13 cellular contexts compared by ENCODE assay signal in the genomic region with DNA sequence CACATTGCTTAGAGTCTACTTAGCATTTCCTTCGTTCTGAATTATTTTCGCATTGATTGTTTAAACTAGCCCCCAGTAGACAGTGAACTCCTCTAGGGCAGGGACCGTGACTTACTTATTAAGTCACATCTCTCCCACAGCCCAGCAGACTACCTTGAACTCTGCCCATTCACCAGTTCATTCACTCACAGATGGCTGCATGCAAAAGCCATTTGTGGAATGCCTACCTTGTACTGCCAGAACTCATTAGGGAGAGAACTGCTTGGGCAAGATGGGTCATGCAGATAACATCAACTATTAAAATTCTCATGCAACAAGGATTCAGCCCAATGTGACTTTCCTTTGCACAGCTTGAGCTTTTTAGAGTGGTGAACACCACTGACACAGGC.
DNase-seq lines count a peak whose midpoint lies in the region; ATAC-seq and TF ChIP-seq lines count a peak whose summit lies in the region.
"Had no signal": no experiment of that assay in that cellular context is flagged by ENCODE, and none has a peak within 500 bp of the region (broad histone marks: within the 10 kb centered on the region; RNA-seq: fewer than 3 reads in every experiment).

No MANE protein-coding gene starts in this region.

- no peak overlapping the region for H3K18ac ChIP-seq in trophoblast cell (ENCODE audit: low read length)

- no TSS peak for BruUV-seq in PC-9 (replicated peaks; lab: Mats Ljungman, UMichigan)

- H3K9me3 Mint-ChIP-seq in natural killer cell treated with Interleukin-12 subunit alpha and Interleukin-12 subunit beta and Interleukin-15 and Interleukin-18, amount 100 ng/mL, for 72 hours, result no peaks in the 10 kb centered on the region

- CTCF ChIA-PET in PC-9 (lab: Charles Lee), result interaction anchor here (0.8 to 1.5 kb wide), 2 partner anchors 12 to 186 kb away, joined by 3 read pairs; no protein-coding TSS in a partner anchor

- H4K12ac ChIP-seq in trophoblast cell (ENCODE audit: low read depth, low read length), result no peak overlapping the region

- no peaks in the 10 kb centered on the region for H4K20me1 ChIP-seq in PC-9 (ENCODE audit: insufficient read depth)

- intact Hi-C loops in PC-9 (cut with micrococcal nuclease; ENCODE audit: unreplicated experiment), result loop anchor here (5.0 kb wide), 1 partner anchor 716 kb away; the partner anchor contains the start of gene SUPT3H
- intact Hi-C loops in ascending aorta (cut with DNase I), result no loop called here

- H2AFZ ChIP-seq in PC-9 (no peak overlapping the region), trophoblast cell (ENCODE audit: insufficient read depth, low read length, poor library complexity) (no peak overlapping the region)

- H3K4me1 ChIP-seq in PC-9 (replicated peaks; ENCODE audit: insufficient read depth) (peaks cover 22% of the 10 kb centered on the region), trophoblast cell (ENCODE audit: control insufficient read depth in 1 of 2, insufficient read depth in 2 of 2, low read length in 2 of 2) (peaks cover 50 to 55% of the 10 kb centered on the region in 2 experiments), ascending aorta (no peaks in the 10 kb centered on the region)

- H3K9me3 ChIP-seq in PC-9 (ENCODE audit: insufficient read depth, low read depth), result no peaks in the 10 kb centered on the region
- H3K9me3 ChIP-seq in trophoblast cell (ENCODE audit: insufficient read depth, low read depth, low read length), result no peaks in the 10 kb centered on the region
- no peaks in the 10 kb centered on the region for H3K9me3 ChIP-seq in ascending aorta

- H2AK5ac ChIP-seq in trophoblast cell (ENCODE audit: low read length), result no peak overlapping the region

- H3K27me3 ChIP-seq in PC-9 (ENCODE audit: insufficient read depth, low read depth) (no peaks in the 10 kb centered on the region), trophoblast cell (ENCODE audit: insufficient read depth, low read length) (no peaks in the 10 kb centered on the region), ascending aorta (no peaks in the 10 kb centered on the region)

- H3K9me2 ChIP-seq in PC-9 (ENCODE audit: insufficient read depth), result no peaks in the 10 kb centered on the region

- H3K14ac ChIP-seq in trophoblast cell (ENCODE audit: low read length), result no peak overlapping the region

- DNase-seq in ELR (ENCODE audit: low read depth), result peak; percentile 41
- peak; percentile 51 to 65 for DNase-seq in PC-9
- peak; percentile 83 for DNase-seq in epithelial cell of prostate (ENCODE audit: low read depth, low spot score)
- DNase-seq in trophoblast cell, result peak; percentile 83 to 94
- DNase-seq in NCI-H2171 treated with DMSO at 0.1 percent for 48 hours (lab: John Stamatoyannopoulos, UW), result no peak
- DNase-seq in nucleus accumbens (lab: John Stamatoyannopoulos, UW), result no peak
- no peak for DNase-seq in ascending aorta (ENCODE audit: low spot score in 2 of 2)
- no peak for DNase-seq in natural killer cell treated with Interleukin-12 subunit alpha and Interleukin-12 subunit beta and Interleukin-15 and Interleukin-18, amount 100 ng/mL, for 72 hours (ENCODE audit: low spot score)
- DNase-seq: activated CD8-positive, alpha-beta T cell treated with anti-CD3 and anti-CD28 coated beads, Interleukin-2, amount 10 ng/mL, durations not matched to agents 7 days and 5 days; activated naive CD4-positive, alpha-beta T cell treated with anti-CD3 and anti-CD28 coated beads for 36 hours; cerebellar nuclear complex had no signal

- H3F3A ChIP-seq in PC-9 (ENCODE audit: insufficient read depth, low read depth), result peaks cover 7% of the 10 kb centered on the region; the same call in 1 of the 2 replicates

- H2BK120ac ChIP-seq in trophoblast cell (ENCODE audit: insufficient read depth, low read length, poor library complexity), result no peak overlapping the region

- H3K27ac ChIP-seq in PC-9, result peak overlapping the region; percentile 44
- peak overlapping the region; percentile 63 for H3K27ac ChIP-seq in epithelial cell of prostate
- peak overlapping the region; percentile 59 for H3K27ac ChIP-seq in trophoblast cell (ENCODE audit: low read depth, low read length)
- no peak overlapping the region for H3K27ac ChIP-seq in ascending aorta

- no peak for ATAC-seq in natural killer cell treated with Interleukin-12 subunit alpha and Interleukin-12 subunit beta and Interleukin-15 and Interleukin-18, amount 100 ng/mL, for 72 hours
- ATAC-seq: activated CD8-positive, alpha-beta T cell treated with anti-CD3 and anti-CD28 coated beads, Interleukin-2, amount 10 ng/mL, durations not matched to agents 7 days and 5 days; HCT116 had no signal

- no peaks in the 10 kb centered on the region for H3K4me1 Mint-ChIP-seq in natural killer cell treated with Interleukin-12 subunit alpha and Interleukin-12 subunit beta and Interleukin-15 and Interleukin-18, amount 100 ng/mL, for 72 hours (ENCODE audit: low read depth in 2 of 2)
- H3K4me1 Mint-ChIP-seq: IgD-negative memory B cell had no signal

- H3K9ac ChIP-seq in trophoblast cell (ENCODE audit: low read length), result no peak overlapping the region

- peaks cover 0 to 5% of the 10 kb centered on the region in 2 donors for H3K27me3 Mint-ChIP-seq in natural killer cell treated with Interleukin-12 subunit alpha and Interleukin-12 subunit beta and Interleukin-15 and Interleukin-18, amount 100 ng/mL, for 72 hours
- H3K27me3 Mint-ChIP-seq: IgD-negative memory B cell had no signal

- H2BK5ac ChIP-seq in trophoblast cell (ENCODE audit: low read depth, low read length, poor library complexity), result no peak overlapping the region

- H3K4me3 ChIP-seq in PC-9, result no peak overlapping the region
- no peak overlapping the region for H3K4me3 ChIP-seq in trophoblast cell (ENCODE audit: low read depth, low read length)
- H3K4me3 ChIP-seq in ascending aorta, result no peak overlapping the region

- peak overlapping the region; percentile 63 for H2BK12ac ChIP-seq in trophoblast cell (ENCODE audit: low read length)

- peak overlapping the region; percentile 45 for H4K91ac ChIP-seq in trophoblast cell (ENCODE audit: low read depth, low read length)

- peak overlapping the region; percentile 30; the same call in 1 of the 2 replicates for H3K4me2 ChIP-seq in PC-9
- H3K4me2 ChIP-seq in trophoblast cell (ENCODE audit: low read length), result no peak overlapping the region

- no peak overlapping the region for H3K27ac Mint-ChIP-seq in natural killer cell treated with Interleukin-12 subunit alpha and Interleukin-12 subunit beta and Interleukin-15 and Interleukin-18, amount 100 ng/mL, for 72 hours
- H3K27ac Mint-ChIP-seq: activated CD8-positive, alpha-beta T cell treated with anti-CD3 and anti-CD28 coated beads, Interleukin-2, amount 10 ng/mL, durations not matched to agents 7 days and 5 days; activated naive CD4-positive, alpha-beta T cell treated with anti-CD3 and anti-CD28 coated beads for 36 hours; IgD-negative memory B cell had no signal

- H4K8ac ChIP-seq in trophoblast cell (ENCODE audit: low read depth, low read length), result no peak overlapping the region

- H3K79me2 ChIP-seq in PC-9 (ENCODE audit: low read depth) (no peaks in the 10 kb centered on the region), trophoblast cell (ENCODE audit: control insufficient read depth, insufficient read depth, low read length, poor library complexity) (peaks cover 8% of the 10 kb centered on the region)

- H3K36me3 Mint-ChIP-seq in natural killer cell treated with Interleukin-12 subunit alpha and Interleukin-12 subunit beta and Interleukin-15 and Interleukin-18, amount 100 ng/mL, for 72 hours, result no peaks in the 10 kb centered on the region
- H3K36me3 Mint-ChIP-seq: IgD-negative memory B cell had no signal

- H3K4me3 Mint-ChIP-seq in natural killer cell treated with Interleukin-12 subunit alpha and Interleukin-12 subunit beta and Interleukin-15 and Interleukin-18, amount 100 ng/mL, for 72 hours, result no peak overlapping the region
- H3K4me3 Mint-ChIP-seq: activated CD8-positive, alpha-beta T cell treated with anti-CD3 and anti-CD28 coated beads, Interleukin-2, amount 10 ng/mL, durations not matched to agents 7 days and 5 days; activated naive CD4-positive, alpha-beta T cell treated with anti-CD3 and anti-CD28 coated beads for 36 hours; IgD-negative memory B cell had no signal

- POLR2A ChIA-PET in PC-9 (lab: Charles Lee; ENCODE audit: unreplicated experiment), result interaction anchor here (0.6 to 0.8 kb wide), 3 partner anchors 12 to 1316 kb away, joined by 3 to 9 read pairs (median 7); no protein-coding TSS in a partner anchor

- no peak overlapping the region for H3K23ac ChIP-seq in trophoblast cell (ENCODE audit: low read length)

- TF ChIP-seq CTCF in PC-9 (conservative IDR thresholded peaks at IDR 0.05), result no peak
- no peak for TF ChIP-seq CTCF in ascending aorta (IDR thresholded peaks at IDR 0.05)

- H3K79me1 ChIP-seq in trophoblast cell (ENCODE audit: low read length), result peaks cover 45% of the 10 kb centered on the region

- H3K4ac ChIP-seq in trophoblast cell (ENCODE audit: low read depth, low read length), result no peak overlapping the region

- no CpG with 5 or more reads among the region's 3 CpGs for WGBS in trophoblast cell (ENCODE audit: extremely low coverage, insufficient coverage, insufficient read length)

- H3K36me3 ChIP-seq in PC-9 (ENCODE audit: low read depth), result no peaks in the 10 kb centered on the region
- H3K36me3 ChIP-seq in trophoblast cell (ENCODE audit: control insufficient read depth in 1 of 2, insufficient read depth in 2 of 2, low read length in 2 of 2), result no peaks in the 10 kb centered on the region
- H3K36me3 ChIP-seq in ascending aorta, result no peaks in the 10 kb centered on the region

Comparison
In these comparisons a context has a peak if more than half of its experiments do, and no peak if none do; other contexts are left out.
1. DNase-seq: peak in ELR (single experiment), PC-9 (2 of 2), epithelial cell of prostate (single experiment) and trophoblast cell (2 of 2); none in NCI-H2171 treated with DMSO at 0.1 percent for 48 hours (single experiment), nucleus accumbens (0 of 56), ascending aorta (0 of 2) and natural killer cell treated with Interleukin-12 subunit alpha and Interleukin-12 subunit beta and Interleukin-15 and Interleukin-18, amount 100 ng/mL, for 72 hours (single experiment).
2. H3K27ac ChIP-seq: peak in PC-9 (single experiment), epithelial cell of prostate (single experiment) and trophoblast cell (single experiment); none in ascending aorta (0 of 2).